Comparison of ENCODE assay signal across 10 cellular contexts in genomic region chr21:25507522-25507921, GRCh38.
DNase-seq lines count a peak whose midpoint lies in the region; ATAC-seq, FAIRE-seq and TF ChIP-seq lines count a peak whose summit lies in the region.
"Had no signal": no experiment of that assay in that cellular context is flagged by ENCODE, and none has a peak within 500 bp of the region (broad histone marks: within the 10 kb centered on the region; RNA-seq: fewer than 3 reads in every experiment).

No MANE protein-coding gene starts in this region.

- H2BK12ac ChIP-seq in H1 (ENCODE audit: low read depth, low read length): no peak overlapping the region

- no peak overlapping the region for H2AK5ac ChIP-seq in H1 (ENCODE audit: low read depth, low read length)

- H3K4me1 ChIP-seq in H1 (replicated peaks in 1 of 4; ENCODE audit: control insufficient read depth in 3 of 4, insufficient read depth in 4 of 4, low read length in 3 of 4): no peaks in the 10 kb centered on the region
- H3K4me1 ChIP-seq in MM.1S (ENCODE audit: low read length): no peaks in the 10 kb centered on the region

- DNase-seq in GM12892 (ENCODE audit: insufficient read length) (no peak), H1 (ENCODE audit: low read depth in 1 of 2, low spot score in 2 of 2) (no peak), foreskin melanocyte (no peak), left colon (no peak), MM.1S (no peak)
- DNase-seq: dermis blood vessel endothelial cell had no signal

- no peak overlapping the region for H2BK20ac ChIP-seq in H1 (ENCODE audit: low read length)

- no peak overlapping the region for H3K23ac ChIP-seq in H1 (ENCODE audit: insufficient read length)

- H3K79me2 ChIP-seq in H1 (ENCODE audit: control insufficient read depth in 1 of 2, insufficient read depth in 2 of 2, low read length in 2 of 2) (no peaks in the 10 kb centered on the region), MM.1S (ENCODE audit: low read length) (no peaks in the 10 kb centered on the region)

- intact Hi-C loops in left colon (cut with DNase I, micrococcal nuclease): no loop called here

- ATAC-seq in GM19455 (IDR thresholded peaks at IDR 0.05; ENCODE audit: unreplicated experiment) (peak; percentile 62), HG03175 (IDR thresholded peaks at IDR 0.05; ENCODE audit: unreplicated experiment) (peak; percentile 66), HG02588 (IDR thresholded peaks at IDR 0.05; ENCODE audit: unreplicated experiment) (no peak), left colon (no peak)

- H3K23me2 ChIP-seq in H1 (ENCODE audit: low read depth, low read length): no peaks in the 10 kb centered on the region

- no peak overlapping the region for H3K4me3 ChIP-seq in H1 (ENCODE audit: extremely low read depth in 1 of 4, insufficient read depth in 2 of 4, low read depth in 3 of 4, low read length in 4 of 4)
- no peak overlapping the region for H3K4me3 ChIP-seq in MM.1S (ENCODE audit: low read length)
- H3K4me3 ChIP-seq: skin epidermis had no signal

- H3K4ac ChIP-seq in H1 (replicated peaks; ENCODE audit: insufficient read length, low read depth, low read length): no peak overlapping the region

- no peak overlapping the region for H3K56ac ChIP-seq in H1 (replicated peaks; ENCODE audit: insufficient read length, low read depth, low read length)

- no peaks in the 10 kb centered on the region for H3F3A ChIP-seq in MM.1S (ENCODE audit: insufficient read depth, low read length)

- H3K9me3 ChIP-seq in H1 (ENCODE audit: insufficient read depth in 2 of 2, low read depth in 1 of 2, low read length in 1 of 2) (no peaks in the 10 kb centered on the region), MM.1S (replicated peaks; ENCODE audit: insufficient read depth, low read length) (no peaks in the 10 kb centered on the region)

- H3K9ac ChIP-seq in H1 (replicated peaks in 1 of 4; ENCODE audit: extremely low read depth in 1 of 4, low read depth in 3 of 4, low read length in 3 of 4) (no peak overlapping the region), MM.1S (ENCODE audit: low read length) (no peak overlapping the region)

- no peak overlapping the region for H4K8ac ChIP-seq in H1 (ENCODE audit: extremely low read depth, insufficient read depth, low read length)

- H3K14ac ChIP-seq in H1 (ENCODE audit: insufficient read length): no peak overlapping the region

- H2BK5ac ChIP-seq in H1 (ENCODE audit: low read depth, low read length): no peak overlapping the region

- TF ChIP-seq RAD21 in H1 (IDR thresholded peaks at IDR 0.05 in 1 of 2, conservative IDR thresholded peaks at IDR 0.05 in 1 of 2; ENCODE audit: low read depth in 2 of 2, low read length in 2 of 2): peak in 1 of 2 experiments; percentile 11; a peak in 2 of 4 replicates

- TF ChIP-seq EP300 in H1 (IDR thresholded peaks at IDR 0.05; ENCODE audit: borderline replicate concordance in 1 of 2, low read depth in 2 of 2, low read length in 2 of 2): no peak

- H3K36me3 ChIP-seq in H1 (ENCODE audit: control insufficient read depth in 2 of 4, insufficient read depth in 4 of 4, low read length in 3 of 4) (no peaks in the 10 kb centered on the region), MM.1S (replicated peaks; ENCODE audit: insufficient read depth, low read length) (no peaks in the 10 kb centered on the region)

- H4K5ac ChIP-seq in H1 (ENCODE audit: insufficient read length, low read depth, low read length): no peak overlapping the region

- no peak overlapping the region for H3K18ac ChIP-seq in H1 (ENCODE audit: extremely low read depth, low read length)

- POLR2A ChIA-PET in H1 (lab: Charles Lee; ENCODE audit: partially characterized antibody): no interaction called here

- H3K27me3 ChIP-seq in H1 (replicated peaks in 1 of 4; ENCODE audit: control insufficient read depth in 3 of 4, extremely low read depth in 1 of 4, insufficient read depth in 3 of 4, low read length in 3 of 4) (no peaks in the 10 kb centered on the region), MM.1S (replicated peaks; ENCODE audit: insufficient read depth, low read length) (no peaks in the 10 kb centered on the region)

- no peak overlapping the region for H2BK120ac ChIP-seq in H1 (replicated peaks; ENCODE audit: low read depth, low read length)

- H3K27ac ChIP-seq in H1 (ENCODE audit: low read depth, low read length): no peak overlapping the region
- H3K27ac ChIP-seq in MM.1S (ENCODE audit: low read length): no peak overlapping the region

- no peaks in the 10 kb centered on the region for H3K9me2 ChIP-seq in MM.1S (replicated peaks; ENCODE audit: insufficient read depth, low read length)

- H2BK15ac ChIP-seq in H1 (ENCODE audit: low read length): no peak overlapping the region

- no peaks in the 10 kb centered on the region for H3K79me1 ChIP-seq in H1 (ENCODE audit: low read depth, low read length)

- TF ChIP-seq CTCF in H1 (IDR thresholded peaks at IDR 0.05; ENCODE audit: control extremely low read depth in 1 of 3, insufficient read depth in 1 of 3, low read depth in 1 of 3, low read length in 3 of 3) (peak in 1 of 3 experiments; percentile 46; a peak in 1 of 4 replicates), MM.1S (IDR thresholded peaks at IDR 0.05; ENCODE audit: low read length) (no peak)

- TF ChIP-seq POLR2A in GM12892 (IDR thresholded peaks at IDR 0.05; ENCODE audit: low read depth, low read length): no peak
- TF ChIP-seq POLR2A in H1 (IDR thresholded peaks at IDR 0.05; ENCODE audit: control extremely low read depth in 1 of 2, low read depth in 2 of 2, low read length in 2 of 2): no peak

- CTCF ChIA-PET in H1 (lab: Charles Lee; ENCODE audit: partially characterized antibody): interaction anchor here (0.8 to 2.4 kb wide), 11 partner anchors 8 to 224 kb away, joined by 3 to 10 read pairs (median 3); no protein-coding TSS in a partner anchor

- peak; percentile 94 for FAIRE-seq in GM12892 (lab: Jason Lieb, UNC)
- FAIRE-seq in H1 (lab: Jason Lieb, UNC): peak; percentile 73

- H3K4me2 ChIP-seq in H1 (ENCODE audit: insufficient read depth in 1 of 2, low read depth in 2 of 2, low read length in 2 of 2): no peak overlapping the region
- H3K4me2 ChIP-seq in MM.1S (ENCODE audit: low read depth, low read length): no peak overlapping the region

- no peak overlapping the region for H4K91ac ChIP-seq in H1 (replicated peaks; ENCODE audit: insufficient read length, low read length)

- no peaks in the 10 kb centered on the region for H4K20me1 ChIP-seq in H1 (replicated peaks in 1 of 2; ENCODE audit: control insufficient read depth in 1 of 2, insufficient read depth in 2 of 2, low read length in 2 of 2)
- no peaks in the 10 kb centered on the region for H4K20me1 ChIP-seq in MM.1S (ENCODE audit: insufficient read depth, low read length)

- H2AFZ ChIP-seq in H1 (ENCODE audit: low read length) (no peak overlapping the region), MM.1S (ENCODE audit: low read length) (no peak overlapping the region)

TF ChIP-seq in H1, 55 proteins besides CTCF, POLR2A, EP300 and RAD21:
- TF ChIP-seq SIRT6 (IDR thresholded peaks at IDR 0.05; ENCODE audit: low read length) (no peak), YY1 (IDR thresholded peaks at IDR 0.05; ENCODE audit: low read depth, low read length) (no peak), JUND (IDR thresholded peaks at IDR 0.05; ENCODE audit: low read length) (no peak), RBBP5 (IDR thresholded peaks at IDR 0.05; ENCODE audit: borderline replicate concordance, low read depth, low read length) (no peak), SIX5 (IDR thresholded peaks at IDR 0.05; ENCODE audit: low read depth, low read length) (no peak), NRF1 (IDR thresholded peaks at IDR 0.05; ENCODE audit: low read depth, low read length) (no peak), SIN3A (conservative IDR thresholded peaks at IDR 0.05 in 1 of 2, IDR thresholded peaks at IDR 0.05 in 1 of 2; ENCODE audit: low read depth in 1 of 2, low read length in 2 of 2) (no peak), CBX5 (IDR thresholded peaks at IDR 0.05; ENCODE audit: low read depth, low read length) (no peak), POU5F1 (IDR thresholded peaks at IDR 0.05; ENCODE audit: low read depth, low read length) (no peak), TAF1 (IDR thresholded peaks at IDR 0.05; ENCODE audit: low read depth, low read length) (no peak), CTBP2 (IDR thresholded peaks at IDR 0.05; ENCODE audit: borderline replicate concordance, insufficient read depth, insufficient read length, low read length) (no peak), FOSL1 (IDR thresholded peaks at IDR 0.05; ENCODE audit: insufficient read depth, low read depth, low read length) (no peak), MAX (IDR thresholded peaks at IDR 0.05) (no peak), KDM1A (IDR thresholded peaks at IDR 0.05; ENCODE audit: borderline replicate concordance, low read length) (no peak), ATF2 (IDR thresholded peaks at IDR 0.05; ENCODE audit: low read length) (no peak), CEBPB (IDR thresholded peaks at IDR 0.05; ENCODE audit: low read depth, low read length) (no peak), NANOG (IDR thresholded peaks at IDR 0.05; ENCODE audit: insufficient read depth, low read depth, low read length, poor library complexity, severe bottlenecking) (no peak), USF2 (IDR thresholded peaks at IDR 0.05; ENCODE audit: low read length) (no peak)

Comparison
In these comparisons a context has a peak if more than half of its experiments do, and no peak if none do; other contexts are left out.
1. ATAC-seq: peak in GM19455 (single experiment) and HG03175 (single experiment); none in HG02588 (single experiment) and left colon (single experiment).